8 cellular contexts compared by ENCODE assay signal in the genomic region with DNA sequence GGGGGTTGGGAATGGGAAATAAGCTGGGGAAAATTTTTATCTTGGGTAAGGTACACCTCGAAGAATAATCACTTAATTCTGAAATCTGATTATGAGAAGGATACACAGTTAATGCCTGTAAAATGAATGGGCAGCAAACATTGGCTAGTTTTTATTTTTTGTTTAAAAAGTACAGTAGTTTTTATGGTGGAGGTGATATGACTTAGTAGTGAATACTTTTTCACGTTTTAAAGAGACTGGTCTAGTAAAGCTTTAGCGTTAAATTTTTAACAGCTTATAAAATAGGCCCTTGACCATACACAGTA. TPM values are rescaled to one million over a fixed set of nuclear protein-coding genes. Genes with fewer than 3 reads are reported as not detected.
DNase-seq lines count a peak whose midpoint lies in the region; ATAC-seq, FAIRE-seq and TF ChIP-seq lines count a peak whose summit lies in the region.

No MANE protein-coding gene starts in this region.

- no peaks in the 10 kb centered on the region for H3K36me3 Mint-ChIP-seq in T-helper 17 cell (ENCODE audit: low read depth)

- no peak for TF ChIP-seq CTCF in fibroblast of villous mesenchyme (IDR thresholded peaks at IDR 0.05; ENCODE audit: insufficient read depth, low read depth, low read length)
- TF ChIP-seq CTCF in gastrocnemius medialis (IDR thresholded peaks at IDR 0.05 in 4 of 5, conservative IDR thresholded peaks at IDR 0.05 in 1 of 5): no peak

- H3K4me1 Mint-ChIP-seq in T-helper 17 cell: peaks cover 26% of the 10 kb centered on the region

- H3K36me3 ChIP-seq in gastrocnemius medialis: no peaks in the 10 kb centered on the region

- H3K27me3 ChIP-seq in gastrocnemius medialis: no peaks in the 10 kb centered on the region

- H3K27ac Mint-ChIP-seq in T-helper 17 cell: peak overlapping the region; percentile 74

- in situ Hi-C loops in gastrocnemius medialis (cut with MboI; ENCODE audit: low sequenced_read_pairs in 4 of 4): loop anchor here in 1 of 4 donors (25.0 kb wide), 1 partner anchor 223 kb away; no protein-coding TSS in a partner anchor

- H3K4me3 ChIP-seq in GM08714 (ENCODE audit: low read length) (peak overlapping the region; percentile 82), fibroblast of villous mesenchyme (ENCODE audit: low read depth, low read length) (peak overlapping the region; percentile 92), gastrocnemius medialis (peak overlapping the region; percentile 79 to 99 (median 92))

- H3K27ac ChIP-seq in gastrocnemius medialis: peak overlapping the region; percentile 89 to 99 (median 92)

- DNase-seq in T-helper 17 cell (no peak), fibroblast of villous mesenchyme (ENCODE audit: low read depth) (no peak), gastrocnemius medialis (no peak), HuH-7 (ENCODE audit: low spot score) (no peak), NCI-H1105 treated with DMSO at 0.1 percent for 48 hours (lab: John Stamatoyannopoulos, UW) (no peak), H54 (ENCODE audit: insufficient read length, low spot score) (no peak)
- DNase-seq in stimulated activated CD8-positive, alpha-beta memory T cell treated with anti-CD3 and anti-CD28 coated beads, Interleukin-4, amount 100 ng/mL, for 48 hours: no peak

- H3K9me3 ChIP-seq in T-helper 17 cell (ENCODE audit: control insufficient read depth, low read length, poor library complexity, severe bottlenecking) (no peaks in the 10 kb centered on the region), gastrocnemius medialis (no peaks in the 10 kb centered on the region)

- TF ChIP-seq POLR2A in gastrocnemius medialis (IDR thresholded peaks at IDR 0.05) (no peak), H54 (IDR thresholded peaks at IDR 0.05; ENCODE audit: low read depth, low read length) (no peak)

- intact Hi-C loops in gastrocnemius medialis (cut with DNase I; ENCODE audit: low total_unique reads): loop anchor here (2.0 to 5.0 kb wide), 2 partner anchors 124 to 483 kb away; no protein-coding TSS in a partner anchor

- peak overlapping the region; percentile 97 for H3K4me3 Mint-ChIP-seq in T-helper 17 cell

- H3K4me1 ChIP-seq in gastrocnemius medialis: peaks cover 27 to 36% of the 10 kb centered on the region in 2 donors

- no peaks in the 10 kb centered on the region for H3K27me3 Mint-ChIP-seq in T-helper 17 cell

- ATAC-seq in T-helper 17 cell: no peak
- ATAC-seq in gastrocnemius medialis: no peak

- FAIRE-seq in H54 (lab: Jason Lieb, UNC): no peak

RNA-seq across cellular contexts. Expression of a gene that starts 1.8 kb away (rescaled TPM):
- total RNA-seq in T-helper 17 cell (10 to 100 TPM; 15.5 to 70.8 TPM), fibroblast of villous mesenchyme (53.8 and 78.6 TPM in 2 replicates), gastrocnemius medialis (10 to 100 TPM; 22.7 to 38.0 (median 27.7) TPM)
